ENCODE assay signal across 23 cellular contexts in the genomic region with DNA sequence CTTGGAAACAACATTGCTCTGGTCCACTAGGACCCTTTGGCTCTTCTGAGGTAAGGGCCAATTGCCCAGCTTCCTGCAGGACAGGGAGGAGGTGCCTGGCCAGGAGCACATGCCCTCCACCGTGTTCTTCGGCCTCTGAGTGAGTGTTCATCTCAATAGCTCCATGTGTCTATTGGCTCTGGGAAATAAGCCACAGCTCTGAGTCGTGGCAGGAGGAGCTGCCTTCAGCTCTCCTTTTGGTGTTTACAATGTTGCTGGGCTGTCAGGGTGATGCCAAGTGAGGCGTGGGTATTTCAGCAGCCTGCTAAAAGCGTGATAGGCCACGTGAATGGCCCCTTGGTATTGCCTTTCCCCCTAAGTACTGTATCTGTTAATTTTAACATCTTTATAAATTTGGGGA. TPM values are rescaled to one million over a fixed set of nuclear protein-coding genes. Genes with fewer than 3 reads are reported as not detected.
A peak's percentile ranks its signal among the peaks of the same experiment; 100 is the strongest.
DNase-seq lines count a peak whose midpoint lies in the region; TF ChIP-seq lines count a peak whose summit lies in the region.
"Had no signal": no experiment of that assay in that cellular context is flagged by ENCODE, and none has a peak within 500 bp of the region (broad histone marks: within the 10 kb centered on the region; RNA-seq: fewer than 3 reads in every experiment).

No MANE protein-coding gene starts in this region.

- H3K4me1 Mint-ChIP-seq in type B pancreatic cell (ENCODE audit: unreplicated experiment) = peaks cover 12% of the 10 kb centered on the region
- H3K4me1 Mint-ChIP-seq: CD4-positive, CD25-positive, alpha-beta regulatory T cell had no signal

- H3K4me1 ChIP-seq in spleen = peaks cover 0 to 3% (median 0%) of the 10 kb centered on the region in 6 donors
- H3K4me1 ChIP-seq: BE2C had no signal

- H3K27ac ChIP-seq in spleen = no peak overlapping the region

- WGBS in spleen, 5 donors = 81 to 92% (median 86%) methylated on average over 6 of the region's 6 CpGs

- DNase-seq in NCI-H2029 (lab: John Stamatoyannopoulos, UW) (peak; percentile 10), NCI-H2029 treated with DMSO at 0.1 percent for 48 hours (lab: John Stamatoyannopoulos, UW) (no peak), fibroblast of mammary gland (ENCODE audit: low read depth) (peak; percentile 2), medulla oblongata (ENCODE audit: extremely low spot score) (peak; percentile 53), spleen (peak; percentile 21), GOT3 (lab: John Stamatoyannopoulos, UW) (no peak), NCI-H524 treated with DMSO at 0.1 percent for 48 hours (lab: John Stamatoyannopoulos, UW) (no peak), type B pancreatic cell (ENCODE audit: extremely low spot score, unreplicated experiment) (no peak)
- DNase-seq: BE2C; CD4-positive, CD25-positive, alpha-beta regulatory T cell; COR-L47; DMS 273 treated with DMSO at 0.1 percent for 48 hours; HFFc6; Kasumi-1; MM.1S; NCI-H1092; NCI-H1436 treated with DMSO at 0.1 percent for 48 hours; NCI-H526; PC-3; RPMI8226; SHP77 treated with DMSO at 0.1 percent for 48 hours; SK-N-SH had no signal

- H3K27me3 Mint-ChIP-seq in type B pancreatic cell = no peaks in the 10 kb centered on the region
- H3K27me3 Mint-ChIP-seq: CD4-positive, CD25-positive, alpha-beta regulatory T cell had no signal

- intact Hi-C loops in spleen (cut with DNase I; ENCODE audit: low total_unique reads) = no loop called here

- no peak overlapping the region for H3K4me3 ChIP-seq in fibroblast of mammary gland (ENCODE audit: control insufficient read depth, low read depth, low read length)
- H3K4me3 ChIP-seq in spleen = no peak overlapping the region
- H3K4me3 ChIP-seq: GM12878 had no signal

- H3K9me3 Mint-ChIP-seq in type B pancreatic cell = no peaks in the 10 kb centered on the region
- H3K9me3 Mint-ChIP-seq: CD4-positive, CD25-positive, alpha-beta regulatory T cell had no signal

- H3K36me3 ChIP-seq in spleen = no peaks in the 10 kb centered on the region
- H3K36me3 ChIP-seq: BE2C had no signal

- TF ChIP-seq POLR2A in spleen (IDR thresholded peaks at IDR 0.05) = no peak

- no peaks in the 10 kb centered on the region for H3K9me3 ChIP-seq in spleen
- H3K9me3 ChIP-seq: BE2C, SK-N-SH had no signal

- TF ChIP-seq CTCF in fibroblast of mammary gland (conservative IDR thresholded peaks at IDR 0.05; ENCODE audit: control insufficient read depth, insufficient read depth, low read depth, low read length) (no peak), spleen (IDR thresholded peaks at IDR 0.05 in 8 of 11, conservative IDR thresholded peaks at IDR 0.05 in 3 of 11) (no peak), type B pancreatic cell (conservative IDR thresholded peaks at IDR 0.05) (no peak)

- H3K4me3 Mint-ChIP-seq in type B pancreatic cell = no peak overlapping the region
- H3K4me3 Mint-ChIP-seq: CD4-positive, CD25-positive, alpha-beta regulatory T cell; HFFc6 had no signal

- H3K27ac Mint-ChIP-seq in type B pancreatic cell = no peak overlapping the region
- H3K27ac Mint-ChIP-seq: CD4-positive, CD25-positive, alpha-beta regulatory T cell; HFFc6 had no signal

- peaks cover 0 to 6% (median 0%) of the 10 kb centered on the region in 7 donors for H3K27me3 ChIP-seq in spleen (replicated peaks in 1 of 7)
- H3K27me3 ChIP-seq: BE2C had no signal

- no peaks in the 10 kb centered on the region for H3K36me3 Mint-ChIP-seq in type B pancreatic cell
- H3K36me3 Mint-ChIP-seq: CD4-positive, CD25-positive, alpha-beta regulatory T cell had no signal

RNA-seq across cellular contexts. Expression of a gene that starts 26.6 kb away (rescaled TPM):
- total RNA-seq in spleen (1 to 10 TPM; 2.0 to 6.8 (median 2.6) TPM), type B pancreatic cell (ENCODE audit: low replicate concordance) (10.9 and 12.2 TPM in 2 replicates)
- 10 to 100 TPM in 2 of 3 donors, 1 to 10 TPM in 1; 5.9 to 17.6 (median 16.9) TPM for polyA plus RNA-seq in spleen

Comparison
In these comparisons a context has a peak if more than half of its experiments do, and no peak if none do; other contexts are left out.
1. DNase-seq: peak in NCI-H2029 (single experiment), fibroblast of mammary gland (single experiment), medulla oblongata (single experiment) and spleen (single experiment); none in NCI-H2029 treated with DMSO at 0.1 percent for 48 hours (single experiment), GOT3 (single experiment), NCI-H524 treated with DMSO at 0.1 percent for 48 hours (single experiment) and type B pancreatic cell (single experiment).